In the genomic region with DNA sequence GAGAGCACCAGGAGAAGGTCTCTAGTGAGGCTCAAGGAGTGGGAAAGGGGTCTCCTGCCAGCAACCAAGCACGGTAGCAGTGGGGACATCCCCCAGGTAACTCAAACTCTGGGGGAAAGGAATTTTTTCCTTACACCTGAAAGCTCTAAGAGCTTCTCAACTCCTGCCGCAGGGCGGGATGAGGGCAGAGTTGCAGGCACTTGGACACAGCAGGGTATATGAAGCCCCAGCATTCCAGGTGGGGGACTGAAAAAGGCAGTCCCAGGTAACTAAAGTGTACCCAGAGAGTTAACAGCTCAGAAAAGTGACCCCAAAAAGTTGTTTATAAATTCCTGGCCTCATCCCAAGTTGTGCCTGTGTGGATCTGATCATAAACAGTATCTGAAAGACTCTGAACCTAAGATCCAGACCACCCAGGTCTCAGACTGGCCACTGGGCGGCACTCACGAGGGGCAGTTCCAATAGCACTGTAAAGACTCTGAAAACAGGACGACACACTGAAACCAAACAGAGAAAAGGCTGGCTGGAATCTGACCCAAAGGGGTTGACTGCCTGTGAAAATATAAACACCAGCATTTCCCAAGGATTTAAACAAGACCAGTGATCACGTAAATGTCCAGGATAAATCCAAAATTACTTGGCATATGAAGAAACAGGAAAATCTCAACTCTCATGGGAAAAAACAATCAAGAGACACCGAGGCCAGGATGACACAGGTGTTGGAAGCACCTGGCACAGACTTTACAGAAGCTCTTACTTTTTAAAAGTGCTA, we compare ENCODE assay signal across 2 cellular contexts.
A peak's percentile ranks its signal among the peaks of the same experiment; 100 is the strongest.
TF ChIP-seq lines count a peak whose summit lies in the region.

No MANE protein-coding gene starts in this region.

TF ChIP-seq in IMR-90, 13 proteins besides CTCF, POLR2A, EP300 and RAD21 (continued from another document):
- TF ChIP-seq RCOR1 (IDR thresholded peaks at IDR 0.05; ENCODE audit: insufficient replicate concordance, low read length) (no peak), SMC3 (IDR thresholded peaks at IDR 0.05; ENCODE audit: low read depth, low read length) (peak; percentile 86)

TF ChIP-seq in SK-N-SH treated with all-trans-retinoic acid at 6 μM for 48 hours, 23 proteins besides CTCF, POLR2A, EP300 and RAD21:
- TF ChIP-seq, protein P1, sequence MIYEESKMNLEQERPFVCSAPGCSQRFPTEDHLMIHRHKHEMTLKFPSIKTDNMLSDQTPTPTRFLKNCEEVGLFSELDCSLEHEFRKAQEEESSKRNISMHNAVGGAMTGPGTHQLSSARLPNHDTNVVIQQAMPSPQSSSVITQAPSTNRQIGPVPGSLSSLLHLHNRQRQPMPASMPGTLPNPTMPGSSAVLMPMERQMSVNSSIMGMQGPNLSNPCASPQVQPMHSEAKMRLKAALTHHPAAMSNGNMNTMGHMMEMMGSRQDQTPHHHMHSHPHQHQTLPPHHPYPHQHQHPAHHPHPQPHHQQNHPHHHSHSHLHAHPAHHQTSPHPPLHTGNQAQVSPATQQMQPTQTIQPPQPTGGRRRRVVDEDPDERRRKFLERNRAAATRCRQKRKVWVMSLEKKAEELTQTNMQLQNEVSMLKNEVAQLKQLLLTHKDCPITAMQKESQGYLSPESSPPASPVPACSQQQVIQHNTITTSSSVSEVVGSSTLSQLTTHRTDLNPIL (CRISPR knock-in tag; IDR thresholded peaks at IDR 0.05; ENCODE audit: low read depth) = no peak
- TF ChIP-seq, protein P2, sequence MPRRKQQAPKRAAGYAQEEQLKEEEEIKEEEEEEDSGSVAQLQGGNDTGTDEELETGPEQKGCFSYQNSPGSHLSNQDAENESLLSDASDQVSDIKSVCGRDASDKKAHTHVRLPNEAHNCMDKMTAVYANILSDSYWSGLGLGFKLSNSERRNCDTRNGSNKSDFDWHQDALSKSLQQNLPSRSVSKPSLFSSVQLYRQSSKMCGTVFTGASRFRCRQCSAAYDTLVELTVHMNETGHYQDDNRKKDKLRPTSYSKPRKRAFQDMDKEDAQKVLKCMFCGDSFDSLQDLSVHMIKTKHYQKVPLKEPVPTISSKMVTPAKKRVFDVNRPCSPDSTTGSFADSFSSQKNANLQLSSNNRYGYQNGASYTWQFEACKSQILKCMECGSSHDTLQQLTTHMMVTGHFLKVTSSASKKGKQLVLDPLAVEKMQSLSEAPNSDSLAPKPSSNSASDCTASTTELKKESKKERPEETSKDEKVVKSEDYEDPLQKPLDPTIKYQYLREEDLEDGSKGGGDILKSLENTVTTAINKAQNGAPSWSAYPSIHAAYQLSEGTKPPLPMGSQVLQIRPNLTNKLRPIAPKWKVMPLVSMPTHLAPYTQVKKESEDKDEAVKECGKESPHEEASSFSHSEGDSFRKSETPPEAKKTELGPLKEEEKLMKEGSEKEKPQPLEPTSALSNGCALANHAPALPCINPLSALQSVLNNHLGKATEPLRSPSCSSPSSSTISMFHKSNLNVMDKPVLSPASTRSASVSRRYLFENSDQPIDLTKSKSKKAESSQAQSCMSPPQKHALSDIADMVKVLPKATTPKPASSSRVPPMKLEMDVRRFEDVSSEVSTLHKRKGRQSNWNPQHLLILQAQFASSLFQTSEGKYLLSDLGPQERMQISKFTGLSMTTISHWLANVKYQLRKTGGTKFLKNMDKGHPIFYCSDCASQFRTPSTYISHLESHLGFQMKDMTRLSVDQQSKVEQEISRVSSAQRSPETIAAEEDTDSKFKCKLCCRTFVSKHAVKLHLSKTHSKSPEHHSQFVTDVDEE (CRISPR knock-in tag; IDR thresholded peaks at IDR 0.05) = no peak
- TF ChIP-seq ZNF70 (CRISPR knock-in tag; IDR thresholded peaks at IDR 0.05) (no peak), ESRRG (CRISPR knock-in tag; IDR thresholded peaks at IDR 0.05) (no peak), PPARA (CRISPR knock-in tag; IDR thresholded peaks at IDR 0.05; ENCODE audit: borderline replicate concordance) (no peak), ZFP3 (CRISPR knock-in tag; IDR thresholded peaks at IDR 0.05) (no peak), ZFP30 (CRISPR knock-in tag; IDR thresholded peaks at IDR 0.05) (no peak), SNAI2 (CRISPR knock-in tag; IDR thresholded peaks at IDR 0.05) (no peak), CSDC2 (CRISPR knock-in tag; IDR thresholded peaks at IDR 0.05) (no peak)
- TF ChIP-seq, protein P3, sequence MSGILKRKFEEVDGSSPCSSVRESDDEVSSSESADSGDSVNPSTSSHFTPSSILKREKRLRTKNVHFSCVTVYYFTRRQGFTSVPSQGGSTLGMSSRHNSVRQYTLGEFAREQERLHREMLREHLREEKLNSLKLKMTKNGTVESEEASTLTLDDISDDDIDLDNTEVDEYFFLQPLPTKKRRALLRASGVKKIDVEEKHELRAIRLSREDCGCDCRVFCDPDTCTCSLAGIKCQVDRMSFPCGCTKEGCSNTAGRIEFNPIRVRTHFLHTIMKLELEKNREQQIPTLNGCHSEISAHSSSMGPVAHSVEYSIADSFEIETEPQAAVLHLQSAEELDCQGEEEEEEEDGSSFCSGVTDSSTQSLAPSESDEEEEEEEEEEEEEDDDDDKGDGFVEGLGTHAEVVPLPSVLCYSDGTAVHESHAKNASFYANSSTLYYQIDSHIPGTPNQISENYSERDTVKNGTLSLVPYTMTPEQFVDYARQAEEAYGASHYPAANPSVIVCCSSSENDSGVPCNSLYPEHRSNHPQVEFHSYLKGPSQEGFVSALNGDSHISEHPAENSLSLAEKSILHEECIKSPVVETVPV (CRISPR knock-in tag; IDR thresholded peaks at IDR 0.05) = no peak
